In genomic region chr3:67662733-67663132, GRCh38 we compare ENCODE assay signal across 19 cellular contexts.
DNase-seq lines count a peak whose midpoint lies in the region; ATAC-seq and TF ChIP-seq lines count a peak whose summit lies in the region.
"Had no signal": no experiment of that assay in that cellular context is flagged by ENCODE, and none has a peak within 500 bp of the region (broad histone marks: within the 10 kb centered on the region; RNA-seq: fewer than 3 reads in every experiment).

No MANE protein-coding gene starts in this region.

- peaks cover 23% of the 10 kb centered on the region for H3K4me1 ChIP-seq in DOHH2 (ENCODE audit: control insufficient read depth, low read length)

- peak; percentile 93 for ATAC-seq in GM18868 (IDR thresholded peaks at IDR 0.05; ENCODE audit: unreplicated experiment)
- peak; percentile 49 for ATAC-seq in HG02938 (IDR thresholded peaks at IDR 0.05; ENCODE audit: unreplicated experiment)
- peak; percentile 90 for ATAC-seq in central memory CD8-positive, alpha-beta T cell (replicated peaks; ENCODE audit: extremely low read depth, poor library complexity, severe bottlenecking)
- no peak for ATAC-seq in GM21526 (IDR thresholded peaks at IDR 0.05; ENCODE audit: low FRiP score, unreplicated experiment)
- no peak for ATAC-seq in GM18870 (IDR thresholded peaks at IDR 0.05; ENCODE audit: unreplicated experiment)
- ATAC-seq: activated T-cell treated with anti-CD3 and anti-CD28 coated beads, Interleukin-2, amount 50 U/mL, for 72 hours had no signal

- no peak for DNase-seq in central memory CD8-positive, alpha-beta T cell (ENCODE audit: low spot score in 2 of 2)
- DNase-seq in putamen (ENCODE audit: low spot score) (no peak), RPMI8226 (no peak)
- DNase-seq: activated CD4-positive, alpha-beta T cell treated with anti-CD3 and anti-CD28 coated beads, Interleukin-2, amount 10 ng/mL, durations not matched to agents 24 days and 14 days; activated T-cell treated with anti-CD3 and anti-CD28 coated beads, Interleukin-2, amount 50 U/mL, for 72 hours; aorta; DMS79; MG63; NCI-H2081; NCI-H82 had no signal

- peaks cover 9% of the 10 kb centered on the region for H3K9me3 Mint-ChIP-seq in central memory CD8-positive, alpha-beta T cell

- H3K4me3 ChIP-seq in DOHH2 (ENCODE audit: low read length): peak overlapping the region; percentile 35
- H3K4me3 ChIP-seq: hepatocyte, MG63, thoracic aorta had no signal

- H3K9me3 ChIP-seq in DOHH2 (ENCODE audit: control insufficient read depth, insufficient read depth, low read length): no peaks in the 10 kb centered on the region
- H3K9me3 ChIP-seq: MG63, thoracic aorta had no signal

- no peaks in the 10 kb centered on the region for H4K20me1 ChIP-seq in DOHH2 (ENCODE audit: control insufficient read depth, insufficient read depth, low read depth, low read length)

- H3K27me3 Mint-ChIP-seq in central memory CD8-positive, alpha-beta T cell: no peaks in the 10 kb centered on the region
- H3K27me3 Mint-ChIP-seq: activated CD4-positive, alpha-beta T cell treated with anti-CD3 and anti-CD28 coated beads, Interleukin-2, amount 10 ng/mL, durations not matched to agents 24 days and 14 days; B cell had no signal

- H3K9me2 ChIP-seq in DOHH2 (replicated peaks; ENCODE audit: control insufficient read depth, low read length): no peaks in the 10 kb centered on the region

- TF ChIP-seq CTCF in DOHH2 (IDR thresholded peaks at IDR 0.05; ENCODE audit: low read depth, low read length, poor library complexity, severe bottlenecking): no peak

- H3K79me2 ChIP-seq in DOHH2 (ENCODE audit: control insufficient read depth, low read length): no peaks in the 10 kb centered on the region
- H3K79me2 ChIP-seq: hepatocyte had no signal

- no peaks in the 10 kb centered on the region for H3K36me3 Mint-ChIP-seq in central memory CD8-positive, alpha-beta T cell (ENCODE audit: insufficient read depth)

- H3K36me3 ChIP-seq in DOHH2 (ENCODE audit: control insufficient read depth, low read length): no peaks in the 10 kb centered on the region
- H3K36me3 ChIP-seq: MG63, thoracic aorta had no signal

- peaks cover 42% of the 10 kb centered on the region for H3K4me1 Mint-ChIP-seq in central memory CD8-positive, alpha-beta T cell

- H3K27ac Mint-ChIP-seq in central memory CD8-positive, alpha-beta T cell (ENCODE audit: low read depth): no peak overlapping the region
- H3K27ac Mint-ChIP-seq: activated CD4-positive, alpha-beta T cell treated with anti-CD3 and anti-CD28 coated beads, Interleukin-2, amount 10 ng/mL, durations not matched to agents 24 days and 14 days; activated T-cell treated with anti-CD3 and anti-CD28 coated beads, Interleukin-2, amount 50 U/mL, for 72 hours; B cell had no signal

- H3K27me3 ChIP-seq in DOHH2 (ENCODE audit: control insufficient read depth, low read length): no peaks in the 10 kb centered on the region
- H3K27me3 ChIP-seq: hepatocyte, MG63 had no signal

- peak overlapping the region; percentile 2 for H3K4me3 Mint-ChIP-seq in central memory CD8-positive, alpha-beta T cell
- H3K4me3 Mint-ChIP-seq: activated CD4-positive, alpha-beta T cell treated with anti-CD3 and anti-CD28 coated beads, Interleukin-2, amount 10 ng/mL, durations not matched to agents 24 days and 14 days; activated T-cell treated with anti-CD3 and anti-CD28 coated beads, Interleukin-2, amount 50 U/mL, for 72 hours; B cell had no signal

- no peak overlapping the region for H3K27ac ChIP-seq in DOHH2 (ENCODE audit: low read depth, low read length)
- H3K27ac ChIP-seq: hepatocyte, RWPE1, thoracic aorta had no signal

- 0 out of 2 replicates have a peak, but pooled peaks cover 2% of the 10 kb centered on the region for H3F3A ChIP-seq in DOHH2 (ENCODE audit: control insufficient read depth, insufficient read depth)

- H3K4me2 ChIP-seq in DOHH2 (ENCODE audit: low read length): peak overlapping the region; percentile 46
- H3K4me2 ChIP-seq: hepatocyte had no signal

Comparison
In these comparisons a context has a peak if more than half of its experiments do, and no peak if none do; other contexts are left out.
1. ATAC-seq: peak in GM18868 (single experiment), HG02938 (single experiment) and central memory CD8-positive, alpha-beta T cell (single experiment); none in GM21526 (single experiment) and GM18870 (single experiment).